21 cellular contexts compared by ENCODE assay signal in genomic region chrX:20325786-20326388, GRCh38.
"Had no signal": no experiment of that assay in that cellular context is flagged by ENCODE, and none has a peak within 500 bp of the region (broad histone marks: within the 10 kb centered on the region; RNA-seq: fewer than 3 reads in every experiment).

No MANE protein-coding gene starts in this region.

- H3K27me3 ChIP-seq: left lung, right atrium auricular region, spleen, vagina had no signal

- H3K4me3 ChIP-seq: left lung, lower lobe of right lung, pancreas, right atrium auricular region, spleen, tibial nerve, vagina had no signal

- H3K27ac ChIP-seq: left lung, lower lobe of right lung, pancreas, right atrium auricular region, spleen, tibial nerve, vagina had no signal

- DNase-seq: hypothalamus; immature natural killer cell; kidney; left colon; left lung; lower lobe of right lung; mammary epithelial cell; mesenchymal stem cell; naive thymus-derived CD8-positive, alpha-beta T cell; nucleus accumbens; pancreas; spleen; stimulated activated CD4-positive, alpha-beta T cell treated with anti-CD3 and anti-CD28 coated beads, Interleukin-4, amount 100 ng/mL, for 24 hours; stimulated activated naive CD4-positive, alpha-beta T cell had no signal

- H3K36me3 ChIP-seq: left lung, lower lobe of right lung, pancreas, right atrium auricular region, spleen, tibial nerve, vagina had no signal

- H3K9me3 ChIP-seq: left lung, lower lobe of right lung, pancreas, right atrium auricular region, spleen, tibial nerve, vagina had no signal

- FAIRE-seq: islet of Langerhans, kidney, pancreas, small intestine had no signal

- ATAC-seq: left colon; left lung; lower lobe of right lung; naive thymus-derived CD8-positive, alpha-beta T cell; pancreas; sciatic nerve; stimulated activated effector memory CD8-positive, alpha-beta T cell treated with anti-CD3 and anti-CD28 coated beads, Interleukin-12 subunit alpha, Interleukin-12 subunit beta, amount 100 ng/mL, for 72 hours had no signal

- H3K4me1 ChIP-seq: pancreas, right atrium auricular region, tibial nerve, vagina had no signal
